Comparison of ENCODE assay signal across 23 cellular contexts in the genomic region with DNA sequence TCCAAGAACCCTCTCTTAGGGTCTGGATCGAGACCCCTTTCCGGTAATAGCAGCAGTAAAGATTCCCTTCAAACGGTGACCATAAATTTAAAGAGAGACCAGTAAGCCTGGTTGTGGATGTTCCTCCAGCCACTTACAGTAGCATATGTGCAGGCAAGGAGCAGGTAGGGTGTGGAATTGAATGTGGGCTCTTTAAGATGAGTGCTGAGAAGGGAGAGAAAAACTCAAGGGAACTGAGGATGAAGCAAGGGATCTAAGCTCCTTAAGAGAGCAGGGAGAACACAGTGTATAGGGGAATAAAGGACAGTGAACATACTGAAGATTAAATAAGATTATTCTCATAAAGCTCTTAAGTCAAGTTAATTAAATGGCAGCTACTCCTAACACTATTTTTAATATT. TPM values are rescaled to one million over a fixed set of nuclear protein-coding genes. Genes with fewer than 3 reads are reported as not detected.
DNase-seq lines count a peak whose midpoint lies in the region; ATAC-seq, FAIRE-seq and TF ChIP-seq lines count a peak whose summit lies in the region.
"Had no signal": no experiment of that assay in that cellular context is flagged by ENCODE, and none has a peak within 500 bp of the region (broad histone marks: within the 10 kb centered on the region; RNA-seq: fewer than 3 reads in every experiment).

No MANE protein-coding gene starts in this region.

- peak overlapping the region; percentile 49 for H3K27ac ChIP-seq in astrocyte (ENCODE audit: low read depth, low read length)
- H3K27ac ChIP-seq in sigmoid colon = peak overlapping the region in 3 of 4 donors; percentile 96 to 98 (median 98)
- no peak overlapping the region for H3K27ac ChIP-seq in CD8-positive, alpha-beta T cell (ENCODE audit: low read depth, low read length)
- H3K27ac ChIP-seq: BLaER1, PC-9, RWPE1 had no signal

- FAIRE-seq in astrocyte (lab: Jason Lieb, UNC) = no peak
- FAIRE-seq: G401.6, GM12892, K562 had no signal

- no peaks in the 10 kb centered on the region for H3K27me3 Mint-ChIP-seq in astrocyte (ENCODE audit: low read depth, unreplicated experiment)
- H3K27me3 Mint-ChIP-seq in activated CD8-positive, alpha-beta memory T cell treated with anti-CD3 and anti-CD28 coated beads, Interleukin-2, amount 10 ng/mL, durations not matched to agents 7 days and 5 days = peaks cover 30% of the 10 kb centered on the region
- peaks cover 44% of the 10 kb centered on the region for H3K27me3 Mint-ChIP-seq in CD8-positive, alpha-beta T cell (ENCODE audit: low read depth)

- peaks cover 19% of the 10 kb centered on the region for H3K4me1 ChIP-seq in astrocyte (ENCODE audit: insufficient read depth, low read length)
- peaks cover 0 to 34% (median 24%) of the 10 kb centered on the region in 4 donors for H3K4me1 ChIP-seq in sigmoid colon
- H3K4me1 ChIP-seq in CD8-positive, alpha-beta T cell (ENCODE audit: insufficient read depth, low read length) = no peaks in the 10 kb centered on the region

- no peak overlapping the region for H3K4me2 ChIP-seq in astrocyte (ENCODE audit: low read length)
- H3K4me2 ChIP-seq: BLaER1, PC-9, SK-N-SH had no signal

- ATAC-seq in activated CD8-positive, alpha-beta memory T cell treated with anti-CD3 and anti-CD28 coated beads, Interleukin-2, amount 10 ng/mL, durations not matched to agents 7 days and 5 days = no peak
- ATAC-seq in CD8-positive, alpha-beta T cell = no peak
- ATAC-seq in GM18519 (IDR thresholded peaks at IDR 0.05; ENCODE audit: low FRiP score, unreplicated experiment) = no peak
- ATAC-seq: K562 had no signal

- DNase-seq in NCI-H524 treated with DMSO at 0.1 percent for 48 hours (lab: John Stamatoyannopoulos, UW) (peak; percentile 5), astrocyte (ENCODE audit: low read depth) (no peak), sigmoid colon (no peak), HUDEP-2 (lab: John Stamatoyannopoulos, UW; ENCODE audit: unreplicated experiment in 76 of 76) (no peak)
- DNase-seq in activated CD8-positive, alpha-beta memory T cell treated with anti-CD3 and anti-CD28 coated beads, Interleukin-2, amount 10 ng/mL, durations not matched to agents 7 days and 5 days = no peak
- DNase-seq in CD8-positive, alpha-beta T cell = no peak
- DNase-seq: Caco-2; CD4-positive, alpha-beta T cell; DMS153; MG63; NCI-H1417 treated with DMSO at 0.1 percent for 48 hours; NCI-H187; NCI-H446; NCI-H526 treated with DMSO at 0.1 percent for 48 hours; PC-9; SHP77 treated with DMSO at 0.1 percent for 48 hours; SK-N-SH had no signal

- H3K9ac ChIP-seq in astrocyte (ENCODE audit: low read length) = no peak overlapping the region
- H3K9ac ChIP-seq: BLaER1, SK-N-SH had no signal

- H3K9me3 ChIP-seq in astrocyte (ENCODE audit: insufficient read depth, low read depth, low read length) = no peaks in the 10 kb centered on the region
- no peaks in the 10 kb centered on the region for H3K9me3 ChIP-seq in sigmoid colon
- H3K9me3 ChIP-seq in CD8-positive, alpha-beta T cell (ENCODE audit: low read length) = no peaks in the 10 kb centered on the region
- H3K9me3 ChIP-seq: Caco-2, SK-N-SH had no signal

- 81 to 93% methylated on average over 3 of the region's 3 CpGs for WGBS in sigmoid colon, 2 donors

- TF ChIP-seq CTCF in astrocyte (IDR thresholded peaks at IDR 0.05; ENCODE audit: insufficient read depth, low read depth, low read length) (no peak), sigmoid colon (IDR thresholded peaks at IDR 0.05) (no peak)
- TF ChIP-seq CTCF in CD8-positive, alpha-beta T cell (IDR thresholded peaks at IDR 0.05) = no peak

- H3K4me3 ChIP-seq in astrocyte (ENCODE audit: insufficient read depth, low read depth, low read length) (no peak overlapping the region), sigmoid colon (no peak overlapping the region)
- no peak overlapping the region for H3K4me3 ChIP-seq in CD8-positive, alpha-beta T cell (ENCODE audit: low read depth, low read length)
- H3K4me3 ChIP-seq: BLaER1, K562, MG63, PC-9 had no signal

- no peak overlapping the region for H2AFZ ChIP-seq in astrocyte (ENCODE audit: low read depth, low read length)
- H2AFZ ChIP-seq: PC-9 had no signal

- peaks cover 87% of the 10 kb centered on the region for H3K79me2 ChIP-seq in astrocyte (ENCODE audit: insufficient read depth, low read length)

- no peak for TF ChIP-seq EP300 in sigmoid colon (IDR thresholded peaks at IDR 0.05)

- H3K36me3 ChIP-seq in astrocyte (ENCODE audit: insufficient read depth, low read length) (no peaks in the 10 kb centered on the region), sigmoid colon (no peaks in the 10 kb centered on the region)
- no peaks in the 10 kb centered on the region for H3K36me3 ChIP-seq in CD8-positive, alpha-beta T cell (ENCODE audit: insufficient read depth, low read length)
- H3K36me3 ChIP-seq: BLaER1, MG63 had no signal

- no peaks in the 10 kb centered on the region for H3K27me3 ChIP-seq in astrocyte (ENCODE audit: insufficient read depth, low read length)
- H3K27me3 ChIP-seq in sigmoid colon = no peaks in the 10 kb centered on the region
- H3K27me3 ChIP-seq in CD8-positive, alpha-beta T cell (ENCODE audit: insufficient read depth, low read length) = peaks cover 7% of the 10 kb centered on the region
- H3K27me3 ChIP-seq: MG63 had no signal

- POLR2A ChIA-PET in CD8-positive, alpha-beta T cell (lab: Charles Lee) = no interaction called here

- CTCF ChIA-PET in activated CD8-positive, alpha-beta memory T cell treated with anti-CD3 and anti-CD28 coated beads, Interleukin-2, amount 10 ng/mL, durations not matched to agents 7 days and 5 days (lab: Charles Lee) = no interaction called here
- CTCF ChIA-PET in CD8-positive, alpha-beta T cell (lab: Charles Lee) = no interaction called here

- TF ChIP-seq POLR2A in sigmoid colon (IDR thresholded peaks at IDR 0.05) = no peak

- peaks cover 42% of the 10 kb centered on the region for H3K4me1 Mint-ChIP-seq in astrocyte (ENCODE audit: low read depth, unreplicated experiment)
- peaks cover 8% of the 10 kb centered on the region for H3K4me1 Mint-ChIP-seq in activated CD8-positive, alpha-beta memory T cell treated with anti-CD3 and anti-CD28 coated beads, Interleukin-2, amount 10 ng/mL, durations not matched to agents 7 days and 5 days
- peaks cover 2% of the 10 kb centered on the region for H3K4me1 Mint-ChIP-seq in CD8-positive, alpha-beta T cell (ENCODE audit: low read depth)

- intact Hi-C loops in sigmoid colon (cut with DNase I) = no loop called here
- intact Hi-C loops in CD8-positive, alpha-beta T cell (cut with DNase I, micrococcal nuclease) = no loop called here

- H3K9me3 Mint-ChIP-seq in astrocyte (ENCODE audit: unreplicated experiment) = peaks cover 12% of the 10 kb centered on the region
- H3K9me3 Mint-ChIP-seq in activated CD8-positive, alpha-beta memory T cell treated with anti-CD3 and anti-CD28 coated beads, Interleukin-2, amount 10 ng/mL, durations not matched to agents 7 days and 5 days (ENCODE audit: low read depth) = no peaks in the 10 kb centered on the region
- H3K9me3 Mint-ChIP-seq in CD8-positive, alpha-beta T cell = no peaks in the 10 kb centered on the region

- H3K36me3 Mint-ChIP-seq in astrocyte (ENCODE audit: low read depth, unreplicated experiment) = peaks cover 8% of the 10 kb centered on the region
- no peaks in the 10 kb centered on the region for H3K36me3 Mint-ChIP-seq in activated CD8-positive, alpha-beta memory T cell treated with anti-CD3 and anti-CD28 coated beads, Interleukin-2, amount 10 ng/mL, durations not matched to agents 7 days and 5 days
- no peaks in the 10 kb centered on the region for H3K36me3 Mint-ChIP-seq in CD8-positive, alpha-beta T cell

- peaks cover 25% of the 10 kb centered on the region for H4K20me1 ChIP-seq in astrocyte (ENCODE audit: insufficient read depth, low read length)
- H4K20me1 ChIP-seq: BLaER1 had no signal

- no peak overlapping the region for H3K4me3 Mint-ChIP-seq in astrocyte (ENCODE audit: unreplicated experiment)
- H3K4me3 Mint-ChIP-seq in activated CD8-positive, alpha-beta memory T cell treated with anti-CD3 and anti-CD28 coated beads, Interleukin-2, amount 10 ng/mL, durations not matched to agents 7 days and 5 days = no peak overlapping the region
- H3K4me3 Mint-ChIP-seq in CD8-positive, alpha-beta T cell = no peak overlapping the region
- H3K4me3 Mint-ChIP-seq: CD4-positive, alpha-beta T cell had no signal

- H3K27ac Mint-ChIP-seq in astrocyte (ENCODE audit: unreplicated experiment) = no peak overlapping the region
- H3K27ac Mint-ChIP-seq in activated CD8-positive, alpha-beta memory T cell treated with anti-CD3 and anti-CD28 coated beads, Interleukin-2, amount 10 ng/mL, durations not matched to agents 7 days and 5 days = no peak overlapping the region
- no peak overlapping the region for H3K27ac Mint-ChIP-seq in CD8-positive, alpha-beta T cell
- H3K27ac Mint-ChIP-seq: CD4-positive, alpha-beta T cell had no signal

RNA-seq across cellular contexts. Expression of gene DPYSL3, which starts 51.3 kb away (rescaled TPM):
- total RNA-seq in astrocyte (197 and 198 TPM in 2 replicates), sigmoid colon (100 to 1,000 TPM; 149 to 343 (median 184) TPM)
- polyA plus RNA-seq in sigmoid colon = 10 to 100 TPM in 2 of 3 donors, 1 to 10 TPM in 1; 4.2 to 48.7 (median 20.4) TPM
- under 1 TPM in 1 of 2 experiments, not detected in 1; 0.30 TPM for total RNA-seq in activated CD8-positive, alpha-beta memory T cell treated with anti-CD3 and anti-CD28 coated beads, Interleukin-2, amount 10 ng/mL, durations not matched to agents 7 days and 5 days
- total RNA-seq in CD8-positive, alpha-beta T cell = not detected
- total RNA-seq: CD4-positive, alpha-beta T cell had no signal

Comparison
In these comparisons a context has a peak if more than half of its experiments do, and no peak if none do; other contexts are left out.
1. RNA of gene DPYSL3, which starts 51.3 kb away (total RNA-seq): 149 to 343 TPM in sigmoid colon and 197 to 198 TPM in astrocyte; 0.30 TPM in activated CD8-positive, alpha-beta memory T cell treated with anti-CD3 and anti-CD28 coated beads, Interleukin-2, amount 10 ng/mL, durations not matched to agents 7 days and 5 days and not detected in CD8-positive, alpha-beta T cell; every median in the first group is over 100 times any median in the second.